ENCODE assay signal across 26 cellular contexts in the genomic region with DNA sequence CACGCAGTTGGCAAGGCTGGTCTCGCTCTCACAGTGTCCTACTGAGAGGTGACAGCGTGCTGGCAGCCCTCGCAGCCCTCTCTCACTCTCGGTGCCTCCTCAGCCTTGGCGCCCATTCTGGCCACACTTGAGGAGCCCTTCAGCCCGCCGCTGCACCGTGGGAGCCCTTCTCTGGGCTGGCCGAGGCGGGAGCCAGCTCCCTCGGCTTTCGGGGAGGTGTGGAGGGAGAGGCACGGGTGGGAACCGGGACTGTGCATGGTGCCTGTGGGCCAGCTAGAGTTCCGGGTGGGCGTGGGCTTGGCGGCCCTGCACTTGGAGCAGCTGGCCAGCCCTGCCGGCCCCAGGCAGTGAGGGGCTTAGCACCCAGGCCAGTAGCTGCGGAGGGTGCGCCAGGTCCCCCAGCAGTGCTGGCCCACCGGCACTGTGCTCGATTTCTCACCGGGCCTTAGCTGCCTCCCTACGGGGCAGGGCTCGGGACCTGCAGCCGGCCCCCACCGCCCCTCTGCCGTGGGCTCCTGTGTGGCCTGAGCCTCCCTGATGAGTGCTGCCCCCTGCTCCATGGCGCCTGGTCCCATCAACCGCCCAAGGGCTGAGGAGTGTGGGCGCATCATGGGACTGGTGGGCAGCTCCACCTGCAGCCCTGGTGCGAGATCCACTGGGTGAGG.
"Had no signal": no experiment of that assay in that cellular context is flagged by ENCODE, and none has a peak within 500 bp of the region (broad histone marks: within the 10 kb centered on the region; RNA-seq: fewer than 3 reads in every experiment).

No MANE protein-coding gene starts in this region.

- H3K27ac Mint-ChIP-seq: dendritic cell treated with granulocyte-macrophage colony-stimulating factor and Interleukin-4, amounts not matched to agents 40 ng/mL and 50 ng/mL, for 4 days; effector memory CD8-positive, alpha-beta T cell; endodermal cell; mesothelial cell of epicardium had no signal

- DNase-seq: cerebellar nuclear complex; colonic mucosa; cortex of kidney; effector CD8-positive, alpha-beta T cell; effector memory CD8-positive, alpha-beta T cell; endodermal cell; erythroblast; foreskin keratinocyte; hippocampal formation; kidney glomerular epithelial cell; left colon; left ventricle myocardium inferior; lower lobe of right lung; mesenchymal stem cell; mucosa of descending colon had no signal

- FAIRE-seq: endometrium, frontal cortex, islet of Langerhans, keratinocyte had no signal

- H3K36me3 Mint-ChIP-seq: mesothelial cell of epicardium had no signal

- H3K4me3 ChIP-seq: colonic mucosa, gastroesophageal sphincter, heart right ventricle, left ventricle myocardium inferior, lower lobe of right lung, mucosa of descending colon had no signal

- H3K27me3 Mint-ChIP-seq: effector memory CD8-positive, alpha-beta T cell had no signal

- H3K4me1 ChIP-seq: colonic mucosa had no signal

- H3K27ac ChIP-seq: colonic mucosa, epithelial cell of prostate, foreskin keratinocyte, gastroesophageal sphincter, heart right ventricle, left ventricle myocardium inferior, lower lobe of right lung had no signal

- H3K4me3 Mint-ChIP-seq: dendritic cell treated with granulocyte-macrophage colony-stimulating factor and Interleukin-4, amounts not matched to agents 40 ng/mL and 50 ng/mL, for 4 days; effector memory CD8-positive, alpha-beta T cell; endodermal cell; mesothelial cell of epicardium had no signal

- H3K27me3 ChIP-seq: colonic mucosa, foreskin keratinocyte, gastroesophageal sphincter, heart right ventricle had no signal

- H3K9me3 ChIP-seq: colonic mucosa, lower lobe of right lung had no signal

- ATAC-seq: effector memory CD8-positive, alpha-beta T cell; esophagus mucosa; foreskin keratinocyte; gastroesophageal sphincter; left colon; left lobe of liver; lower lobe of right lung; mucosa of descending colon had no signal

- H3K36me3 ChIP-seq: colonic mucosa, gastroesophageal sphincter, heart right ventricle, left ventricle myocardium inferior, lower lobe of right lung had no signal
